In the genomic region with DNA sequence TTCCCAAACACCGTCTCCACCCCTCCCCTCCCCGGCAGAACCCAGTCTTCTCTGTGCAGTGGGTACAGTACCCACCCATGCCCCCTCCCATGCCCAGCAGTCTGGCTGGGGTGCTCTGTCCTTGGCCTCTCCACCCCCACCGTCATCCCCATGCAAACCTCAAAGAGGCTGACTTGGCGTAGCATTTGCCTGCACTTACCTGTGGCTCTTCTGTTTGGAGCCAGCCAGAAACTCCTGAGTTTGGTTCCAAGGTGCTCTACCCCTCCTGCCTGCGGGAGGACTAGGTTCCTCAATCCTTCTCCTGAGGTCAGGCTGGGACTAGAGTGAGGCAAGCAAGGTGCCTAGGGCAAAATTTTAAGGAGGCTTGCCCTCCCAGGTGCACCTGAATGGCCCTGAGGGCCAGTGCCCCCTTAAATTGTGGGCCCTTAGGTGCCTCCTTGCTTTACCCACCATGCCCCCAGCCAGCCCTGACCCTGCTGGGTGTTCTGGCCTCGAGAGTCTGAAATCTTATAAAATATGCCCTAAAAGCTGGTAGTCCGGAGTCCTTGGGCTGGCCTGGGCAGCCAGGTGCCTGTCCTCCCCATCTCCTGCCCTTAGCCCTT, we compare ENCODE assay signal across 27 cellular contexts.
"Had no signal": no experiment of that assay in that cellular context is flagged by ENCODE, and none has a peak within 500 bp of the region (broad histone marks: within the 10 kb centered on the region; RNA-seq: fewer than 3 reads in every experiment).

No MANE protein-coding gene starts in this region.

- H3K9me3 ChIP-seq: Peyer's patch, SJSA1 had no signal

- ATAC-seq: activated CD4-positive, CD25-positive, alpha-beta regulatory T cell treated with anti-CD3 and anti-CD28 coated beads, Interleukin-2, amount 50 U/mL, for 24 hours; activated CD8-positive, alpha-beta T cell treated with anti-CD3 and anti-CD28 coated beads, Interleukin-2, amount 10 ng/mL, durations not matched to agents 7 days and 5 days; SK-N-SH treated with all-trans-retinoic acid at 6 μM for 48 hours; T-helper 17 cell had no signal

- DNase-seq: activated CD4-positive, alpha-beta T cell treated with anti-CD3 and anti-CD28 coated beads for 4 hours; activated CD8-positive, alpha-beta memory T cell treated with anti-CD3 and anti-CD28 coated beads, Interleukin-2, amount 50 U/mL, for 48 hours; activated CD8-positive, alpha-beta T cell treated with anti-CD3 and anti-CD28 coated beads, Interleukin-2, amount 10 ng/mL, durations not matched to agents 7 days and 5 days; activated gamma-delta T cell; activated naive CD4-positive, alpha-beta T cell treated with anti-CD3 and anti-CD28 coated beads for 36 hours; activated T-cell treated with anti-CD3 and anti-CD28 coated beads, Interleukin-2, amount 50 U/mL, for 1 hour; amygdala; NCI-H1092 treated with DMSO at 0.1 percent for 48 hours; NCI-H1417 treated with DMSO at 0.1 percent for 48 hours; NCI-H1694; NCI-H2029 treated with DMSO at 0.1 percent for 48 hours; NCI-H345; NCI-H510A; NCI-H526 treated with DMSO at 0.1 percent for 48 hours; Right ventricle myocardium superior; SW 1271; T-helper 17 cell had no signal

- H3K9me3 Mint-ChIP-seq: activated T-helper 1 cell treated with anti-CD3 and anti-CD28 coated beads, Interleukin-12 subunit alpha, Interleukin-12 subunit beta, Interleukin-2, Interleukin-4 antibody, amounts not matched to agents 30 ng/mL and 10 ng/mL and 1 ng/mL, durations not matched to agents 14 hours and 24 hours and 36 hours; central memory CD8-positive, alpha-beta T cell had no signal

- H3K36me3 Mint-ChIP-seq: activated naive CD8-positive, alpha-beta T cell; brain had no signal

- H3K4me3 ChIP-seq: Peyer's patch, SJSA1 had no signal

- H3K27ac Mint-ChIP-seq: activated naive CD4-positive, alpha-beta T cell treated with anti-CD3 and anti-CD28 coated beads for 36 hours; activated naive CD8-positive, alpha-beta T cell; brain had no signal

- H3K27me3 Mint-ChIP-seq: activated naive CD8-positive, alpha-beta T cell; central memory CD8-positive, alpha-beta T cell had no signal

- H3K36me3 ChIP-seq: Peyer's patch, SJSA1 had no signal

- H3K27me3 ChIP-seq: Peyer's patch, SJSA1 had no signal

- FAIRE-seq: astrocyte had no signal

- H3K4me3 Mint-ChIP-seq: activated CD8-positive, alpha-beta T cell treated with anti-CD3 and anti-CD28 coated beads, Interleukin-2, amount 10 ng/mL, durations not matched to agents 7 days and 5 days; activated naive CD4-positive, alpha-beta T cell treated with anti-CD3 and anti-CD28 coated beads for 36 hours; activated naive CD8-positive, alpha-beta T cell; activated T-helper 1 cell treated with anti-CD3 and anti-CD28 coated beads, Interleukin-12 subunit alpha, Interleukin-12 subunit beta, Interleukin-2, Interleukin-4 antibody, amounts not matched to agents 30 ng/mL and 10 ng/mL and 1 ng/mL, durations not matched to agents 14 hours and 24 hours and 36 hours; brain; central memory CD8-positive, alpha-beta T cell; T-helper 17 cell had no signal

- H3K27ac ChIP-seq: Peyer's patch, RWPE1, SJSA1 had no signal
